In genomic region chr3:20194793-20195460, GRCh38 we compare ENCODE assay signal across 12 cellular contexts.
"Had no signal": no experiment of that assay in that cellular context is flagged by ENCODE, and none has a peak within 500 bp of the region (broad histone marks: within the 10 kb centered on the region; RNA-seq: fewer than 3 reads in every experiment).

No MANE protein-coding gene starts in this region.

- DNase-seq: activated CD4-positive, alpha-beta T cell treated with anti-CD3 and anti-CD28 coated beads, Interleukin-2, amount 50 U/mL, for 1 hour; activated CD4-positive, CD25-positive, alpha-beta regulatory T cell; activated naive CD4-positive, alpha-beta T cell treated with anti-CD3 and anti-CD28 coated beads, Interleukin-2, amount 50 U/mL, for 16 hours; adrenal gland; glutamatergic neuron; kidney glomerular epithelial cell; mesendoderm; stimulated activated CD4-positive, alpha-beta T cell treated with anti-CD3 and anti-CD28 coated beads, Interleukin-2, amount 100 ng/mL, for 24 hours had no signal

- H3K27ac Mint-ChIP-seq: natural killer cell treated with Interleukin-12 subunit alpha and Interleukin-12 subunit beta and Interleukin-15 and Interleukin-18, amount 100 ng/mL, for 72 hours; stimulated activated effector memory CD8-positive, alpha-beta T cell treated with anti-CD3 and anti-CD28 coated beads, Interleukin-12 subunit alpha, Interleukin-12 subunit beta, amount 100 ng/mL, for 72 hours; T-helper 2 cell treated with Interferon-gamma antibody and Interleukin-4, amounts not matched to agents 5 μg/mL and 100 μg/mL, for 36 hours had no signal

- H3K27me3 ChIP-seq: adrenal gland, esophagus muscularis mucosa had no signal

- H3K36me3 ChIP-seq: adrenal gland, esophagus muscularis mucosa had no signal

- H3K27ac ChIP-seq: adrenal gland, esophagus muscularis mucosa had no signal

- H3K9me3 Mint-ChIP-seq: natural killer cell treated with Interleukin-12 subunit alpha and Interleukin-12 subunit beta and Interleukin-15 and Interleukin-18, amount 100 ng/mL, for 72 hours; stimulated activated effector memory CD8-positive, alpha-beta T cell treated with anti-CD3 and anti-CD28 coated beads, Interleukin-12 subunit alpha, Interleukin-12 subunit beta, amount 100 ng/mL, for 72 hours; T-helper 2 cell treated with Interferon-gamma antibody and Interleukin-4, amounts not matched to agents 5 μg/mL and 100 μg/mL, for 36 hours had no signal

- H3K4me3 ChIP-seq: adrenal gland, esophagus muscularis mucosa had no signal

- H3K4me3 Mint-ChIP-seq: natural killer cell treated with Interleukin-12 subunit alpha and Interleukin-12 subunit beta and Interleukin-15 and Interleukin-18, amount 100 ng/mL, for 72 hours; stimulated activated effector memory CD8-positive, alpha-beta T cell treated with anti-CD3 and anti-CD28 coated beads, Interleukin-12 subunit alpha, Interleukin-12 subunit beta, amount 100 ng/mL, for 72 hours; T-helper 2 cell treated with Interferon-gamma antibody and Interleukin-4, amounts not matched to agents 5 μg/mL and 100 μg/mL, for 36 hours had no signal

- ATAC-seq: natural killer cell treated with Interleukin-12 subunit alpha and Interleukin-12 subunit beta and Interleukin-15 and Interleukin-18, amount 100 ng/mL, for 72 hours; stimulated activated effector memory CD8-positive, alpha-beta T cell treated with anti-CD3 and anti-CD28 coated beads, Interleukin-12 subunit alpha, Interleukin-12 subunit beta, amount 100 ng/mL, for 72 hours had no signal

- H3K4me1 ChIP-seq: adrenal gland, esophagus muscularis mucosa had no signal

- H3K36me3 Mint-ChIP-seq: natural killer cell treated with Interleukin-12 subunit alpha and Interleukin-12 subunit beta and Interleukin-15 and Interleukin-18, amount 100 ng/mL, for 72 hours; stimulated activated effector memory CD8-positive, alpha-beta T cell treated with anti-CD3 and anti-CD28 coated beads, Interleukin-12 subunit alpha, Interleukin-12 subunit beta, amount 100 ng/mL, for 72 hours had no signal

- H3K9me3 ChIP-seq: adrenal gland, esophagus muscularis mucosa had no signal
